In genomic region chr11:1640076-1640946, GRCh38 we compare ENCODE assay signal across 8 cellular contexts. TPM values are rescaled to one million over a fixed set of nuclear protein-coding genes. Genes with fewer than 3 reads are reported as not detected.
DNase-seq lines count a peak whose midpoint lies in the region; ATAC-seq and TF ChIP-seq lines count a peak whose summit lies in the region.

No MANE protein-coding gene starts in this region.

- DNase-seq in Caco-2 (peak; percentile 14 to 72), HAP-1 (ENCODE audit: low spot score in 2 of 2) (peak; percentile 33 to 72), SK-MEL-5 (ENCODE audit: low read depth, low spot score) (peak; percentile 50), occipital lobe (lab: John Stamatoyannopoulos, UW) (no peak)
- DNase-seq in effector memory CD8-positive, alpha-beta T cell = peak in 2 of 3 experiments; percentile 25 to 30

- no peaks in the 10 kb centered on the region for H3K27me3 ChIP-seq in Caco-2 (replicated peaks; ENCODE audit: control insufficient read depth, insufficient read depth, low read length)
- peaks cover 11% of the 10 kb centered on the region for H3K27me3 ChIP-seq in HAP-1 (ENCODE audit: low read depth)

- H3K27ac Mint-ChIP-seq in Caco-2 (ENCODE audit: unreplicated experiment) (no peak overlapping the region), nephron (no peak overlapping the region)
- H3K27ac Mint-ChIP-seq in effector memory CD8-positive, alpha-beta T cell = no peak overlapping the region

- ATAC-seq in effector memory CD8-positive, alpha-beta T cell (replicated peaks) = peak; percentile 41
- ATAC-seq in HG02678 (IDR thresholded peaks at IDR 0.05; ENCODE audit: unreplicated experiment) = no peak
- ATAC-seq in GM18868 (IDR thresholded peaks at IDR 0.05; ENCODE audit: unreplicated experiment) = no peak

- peak; percentile 81 to 91 for TF ChIP-seq CTCF in Caco-2 (IDR thresholded peaks at IDR 0.05; ENCODE audit: insufficient read depth in 1 of 2, low read depth in 1 of 2, low read length in 1 of 2, severe bottlenecking in 1 of 2, unreplicated experiment in 1 of 2)
- TF ChIP-seq CTCF in nephron (IDR thresholded peaks at IDR 0.05; ENCODE audit: unreplicated experiment in 3 of 3) = peak; percentile 70 to 80 (median 77)

- intact Hi-C loops in Caco-2 (cut with micrococcal nuclease; ENCODE audit: unreplicated experiment) = no loop called here

- H3K27me3 Mint-ChIP-seq in Caco-2 (ENCODE audit: insufficient read depth, unreplicated experiment) = peaks cover 8% of the 10 kb centered on the region
- peaks cover 44 to 84% of the 10 kb centered on the region in 2 donors for H3K27me3 Mint-ChIP-seq in effector memory CD8-positive, alpha-beta T cell
- peaks cover 30% of the 10 kb centered on the region for H3K27me3 Mint-ChIP-seq in nephron (ENCODE audit: low read depth)

- no peak overlapping the region for H3K4me3 ChIP-seq in Caco-2 (ENCODE audit: low read depth, low read length)
- no peak overlapping the region for H3K4me3 ChIP-seq in HAP-1

- no peak overlapping the region for H3K4me3 Mint-ChIP-seq in Caco-2 (ENCODE audit: unreplicated experiment)
- H3K4me3 Mint-ChIP-seq in effector memory CD8-positive, alpha-beta T cell = no peak overlapping the region
- H3K4me3 Mint-ChIP-seq in nephron = no peak overlapping the region

- POLR2A ChIA-PET in Caco-2 (lab: Charles Lee) = interaction anchor here (0.6 kb wide), 1 partner anchor 570 kb away, joined by 4 read pairs; no protein-coding TSS in a partner anchor

- H3K4me1 ChIP-seq in Caco-2 (no peaks in the 10 kb centered on the region), HAP-1 (no peaks in the 10 kb centered on the region)

- H3K36me3 ChIP-seq in Caco-2 (ENCODE audit: control insufficient read depth, insufficient read depth, low read length) = no peaks in the 10 kb centered on the region
- no peaks in the 10 kb centered on the region for H3K36me3 ChIP-seq in HAP-1 (replicated peaks)

- CTCF ChIA-PET in Caco-2 (lab: Charles Lee) = interaction anchor here (0.6 to 3.1 kb wide), 16 partner anchors 10 to 1098 kb away, joined by 3 to 32 read pairs (median 4); no protein-coding TSS in a partner anchor

- H3K9me3 Mint-ChIP-seq in Caco-2 (ENCODE audit: unreplicated experiment) (no peaks in the 10 kb centered on the region), nephron (no peaks in the 10 kb centered on the region)
- no peaks in the 10 kb centered on the region for H3K9me3 Mint-ChIP-seq in effector memory CD8-positive, alpha-beta T cell

- no peaks in the 10 kb centered on the region for H3K36me3 Mint-ChIP-seq in Caco-2 (ENCODE audit: insufficient read depth, unreplicated experiment)
- H3K36me3 Mint-ChIP-seq in effector memory CD8-positive, alpha-beta T cell (ENCODE audit: insufficient read depth) = no peaks in the 10 kb centered on the region
- no peaks in the 10 kb centered on the region for H3K36me3 Mint-ChIP-seq in nephron (ENCODE audit: low read depth)

- BruUV-seq in Caco-2 (replicated peaks; lab: Mats Ljungman, UMichigan) = no TSS peak

- H3K9me3 ChIP-seq in Caco-2 = no peaks in the 10 kb centered on the region
- no peaks in the 10 kb centered on the region for H3K9me3 ChIP-seq in HAP-1

- in situ Hi-C loops in HAP-1 (cut with MboI; ENCODE audit: low sequenced_read_pairs) = no loop called here
- in situ Hi-C loops in SK-MEL-5 (cut with HindIII; ENCODE audit: low pct_unique_long_range_greater_than_20kb, low sequenced_read_pairs) = no loop called here

- H3K4me1 Mint-ChIP-seq in Caco-2 (ENCODE audit: low read depth, unreplicated experiment) (no peaks in the 10 kb centered on the region), nephron (no peaks in the 10 kb centered on the region)
- H3K4me1 Mint-ChIP-seq in effector memory CD8-positive, alpha-beta T cell (ENCODE audit: low read depth in 2 of 2) = peaks cover 0 to 4% of the 10 kb centered on the region in 2 donors

RNA-seq across cellular contexts. Expression of gene KRTAP5-5, which starts 10.7 kb away (rescaled TPM):
- not detected in 2 replicates for total RNA-seq in Caco-2 (2022)
- total RNA-seq in SK-MEL-5 (2014; rRNA removed; shearing (Covaris generic)) = not detected in 2 replicates
- polyA plus RNA-seq in SK-MEL-5 (2015; cell fraction: cytosol; rRNA removed) = not detected in 2 replicates
- polyA plus RNA-seq in SK-MEL-5 (2015; cell fraction: nucleus; rRNA removed) = not detected in 2 replicates
- not detected for total RNA-seq in occipital lobe

RNA-seq across cellular contexts. Expression of gene KRTAP5-4, which starts 18.4 kb away (rescaled TPM):
- total RNA-seq in Caco-2 (2022) (not detected in 2 replicates), occipital lobe (not detected)
- total RNA-seq in SK-MEL-5 (2014; rRNA removed; shearing (Covaris generic)) = not detected in 2 replicates
- not detected in 2 replicates for polyA plus RNA-seq in SK-MEL-5 (2015; cell fraction: cytosol; rRNA removed)
- not detected in 2 replicates for polyA plus RNA-seq in SK-MEL-5 (2015; cell fraction: nucleus; rRNA removed)

RNA-seq across cellular contexts. Expression of gene KRTAP5-3, which starts 32.0 kb away (rescaled TPM):
- total RNA-seq in Caco-2 (2022) = not detected in 2 replicates
- not detected in 2 replicates for total RNA-seq in SK-MEL-5 (2014; rRNA removed; shearing (Covaris generic))
- not detected in 2 replicates for polyA plus RNA-seq in SK-MEL-5 (2015; cell fraction: cytosol; rRNA removed)
- not detected in 2 replicates for polyA plus RNA-seq in SK-MEL-5 (2015; cell fraction: nucleus; rRNA removed)
- not detected for total RNA-seq in occipital lobe

RNA-seq across cellular contexts. Expression of gene KRTAP5-2, which starts 42.2 kb away (rescaled TPM):
- not detected in 2 replicates for total RNA-seq in Caco-2 (2022)
- total RNA-seq in SK-MEL-5 (2014; rRNA removed; shearing (Covaris generic)) = 0.26 and 0.72 TPM in 2 replicates
- 0.33 and 0.61 TPM in 2 replicates for polyA plus RNA-seq in SK-MEL-5 (2015; cell fraction: cytosol; rRNA removed)
- polyA plus RNA-seq in SK-MEL-5 (2015; cell fraction: nucleus; rRNA removed) = not detected in 2 replicates
- total RNA-seq in occipital lobe = not detected

RNA-seq across cellular contexts. Expression of gene KRTAP5-1, which starts 55.2 kb away (rescaled TPM):
- not detected in 2 replicates for total RNA-seq in Caco-2 (2022)
- not detected in 2 replicates for total RNA-seq in SK-MEL-5 (2014; rRNA removed; shearing (Covaris generic))
- polyA plus RNA-seq in SK-MEL-5 (2015; cell fraction: cytosol; rRNA removed) = not detected in 2 replicates
- not detected in 2 replicates for polyA plus RNA-seq in SK-MEL-5 (2015; cell fraction: nucleus; rRNA removed)
- total RNA-seq in occipital lobe = not detected
